In genomic region chr1:234816864-234817263, GRCh38 we compare ENCODE assay signal across 8 cellular contexts.
DNase-seq lines count a peak whose midpoint lies in the region; ATAC-seq and TF ChIP-seq lines count a peak whose summit lies in the region.
"Not testable (repeated sequence)": the region's sequence is repeated elsewhere in the genome, so short reads cannot be mapped to it uniquely, and the experiment has no call there.

No MANE protein-coding gene starts in this region.

- ATAC-seq in left ventricle myocardium superior, result peak; percentile 84
- ATAC-seq in right lobe of liver, result peak; percentile 11 to 27 (median 15)
- peak; percentile 57 to 72 for ATAC-seq in gastrocnemius medialis

- H3K27ac ChIP-seq in breast epithelium (peak overlapping the region; percentile 83 to 88), right lobe of liver (peak overlapping the region; percentile 72 to 96 (median 78)), muscle layer of duodenum (ENCODE audit: low read length) (peak overlapping the region; percentile 72), gastrocnemius medialis (peak overlapping the region; percentile 66 to 78 (median 72))

- TF ChIP-seq CTCF in breast epithelium (IDR thresholded peaks at IDR 0.05); fibroblast of pulmonary artery (IDR thresholded peaks at IDR 0.05; ENCODE audit: low read length, missing control alignments); right lobe of liver (IDR thresholded peaks at IDR 0.05); gastrocnemius medialis (IDR thresholded peaks at IDR 0.05 in 4 of 5, conservative IDR thresholded peaks at IDR 0.05 in 1 of 5); type B pancreatic cell (conservative IDR thresholded peaks at IDR 0.05): not testable (repeated sequence)

- WGBS in right lobe of liver (ENCODE audit: insufficient coverage, low coverage, low lambda C conversion rate, missing lambda C conversion rate), result 40% methylated on average over 6 of the region's 7 CpGs

- not testable (repeated sequence) for H3K27me3 ChIP-seq in breast epithelium; right lobe of liver; muscle layer of duodenum (ENCODE audit: low read depth, low read length); gastrocnemius medialis

- peak overlapping the region; percentile 86 for H3K27ac Mint-ChIP-seq in type B pancreatic cell

- H3K36me3 Mint-ChIP-seq in type B pancreatic cell, result not testable (repeated sequence)

- in situ Hi-C loops in gastrocnemius medialis (cut with MboI; ENCODE audit: low sequenced_read_pairs in 4 of 4), result not testable (repeated sequence)

- intact Hi-C loops in breast epithelium (cut with DNase I; ENCODE audit: low total_unique reads); left ventricle myocardium superior (cut with micrococcal nuclease); right lobe of liver (cut with DNase I); gastrocnemius medialis (cut with DNase I; ENCODE audit: low total_unique reads): not testable (repeated sequence)

- not testable (repeated sequence) for TF ChIP-seq POLR2A in breast epithelium (IDR thresholded peaks at IDR 0.05); right lobe of liver (IDR thresholded peaks at IDR 0.05); gastrocnemius medialis (IDR thresholded peaks at IDR 0.05)

- peaks cover 10% of the 10 kb centered on the region for H3K4me1 Mint-ChIP-seq in type B pancreatic cell (ENCODE audit: unreplicated experiment)

- not testable (repeated sequence) for H3K4me1 ChIP-seq in breast epithelium; muscle layer of duodenum (ENCODE audit: control insufficient read depth in 1 of 2, insufficient read depth in 2 of 2, low read length in 2 of 2); gastrocnemius medialis
- H3K4me1 ChIP-seq in right lobe of liver, result peaks cover 0 to 10% (median 4%) of the 10 kb centered on the region in 4 donors

- H3K36me3 ChIP-seq in breast epithelium; right lobe of liver; muscle layer of duodenum (ENCODE audit: control insufficient read depth in 1 of 2, insufficient read depth in 2 of 2, low read length in 2 of 2); gastrocnemius medialis: not testable (repeated sequence)

- not testable (repeated sequence) for H3K27me3 Mint-ChIP-seq in type B pancreatic cell

- not testable (repeated sequence) for H3K9me3 Mint-ChIP-seq in type B pancreatic cell

- H3K9me3 ChIP-seq in breast epithelium; right lobe of liver; muscle layer of duodenum (ENCODE audit: control insufficient read depth in 1 of 2, low read length in 2 of 2); gastrocnemius medialis: not testable (repeated sequence)

- H3K4me3 ChIP-seq in breast epithelium, result peak overlapping the region in 1 of 3 donors; percentile 22
- not testable (repeated sequence) for H3K4me3 ChIP-seq in fibroblast of pulmonary artery (replicated peaks; ENCODE audit: low read depth, low read length); muscle layer of duodenum (ENCODE audit: low read depth in 1 of 2, low read length in 2 of 2)
- H3K4me3 ChIP-seq in right lobe of liver, result peak overlapping the region in 2 of 3 donors; percentile 32 to 41
- H3K4me3 ChIP-seq in gastrocnemius medialis, result peak overlapping the region in 3 of 4 donors; percentile 32 to 37 (median 35)

- peak overlapping the region; percentile 34 for H3K4me3 Mint-ChIP-seq in type B pancreatic cell

- peak; percentile 13 for DNase-seq in EH (ENCODE audit: low read depth)
- peak in 1 of 2 donors; percentile 72 for DNase-seq in breast epithelium (ENCODE audit: low spot score in 2 of 2)
- DNase-seq in fibroblast of pulmonary artery (ENCODE audit: low read depth), result peak; percentile 33
- DNase-seq in left ventricle myocardium superior, result peak; percentile 61
- not testable (repeated sequence) for DNase-seq in right lobe of liver; type B pancreatic cell (ENCODE audit: extremely low spot score, unreplicated experiment)
- DNase-seq in gastrocnemius medialis, result peak; percentile 61 to 65

Comparison
In these comparisons a context has a peak if more than half of its experiments do, and no peak if none do; other contexts are left out.
1. ATAC-seq: peak in every context shown above with its lines; median percentile 84 in left ventricle myocardium superior; 64 in gastrocnemius medialis; 15 in right lobe of liver.